ENCODE assay signal across 19 cellular contexts in genomic region chr9:71250626-71251025, GRCh38.
"Had no signal": no experiment of that assay in that cellular context is flagged by ENCODE, and none has a peak within 500 bp of the region (broad histone marks: within the 10 kb centered on the region; RNA-seq: fewer than 3 reads in every experiment).

No MANE protein-coding gene starts in this region.

- H3K4me3 ChIP-seq: body of pancreas, lower lobe of right lung, right atrium auricular region, suprapubic skin had no signal

- H3K27me3 ChIP-seq: body of pancreas, right atrium auricular region, suprapubic skin had no signal

- H3K9me3 ChIP-seq: body of pancreas, lower lobe of right lung, right atrium auricular region, suprapubic skin had no signal

- H3K36me3 ChIP-seq: lower lobe of right lung, right atrium auricular region, suprapubic skin had no signal

- ATAC-seq: body of pancreas; left colon; lower lobe of right lung; natural killer cell treated with Interleukin-12 subunit alpha and Interleukin-12 subunit beta and Interleukin-15 and Interleukin-18, amount 100 ng/mL, for 72 hours had no signal

- H3K27ac ChIP-seq: body of pancreas, epithelial cell of prostate, lower lobe of right lung, right atrium auricular region, suprapubic skin, VCaP had no signal

- DNase-seq: activated CD4-positive, alpha-beta T cell treated with anti-CD3 and anti-CD28 coated beads, Interleukin-2, amount 50 U/mL, for 4 hours; activated gamma-delta T cell treated with Interleukin-2 at 50 U/mL for 16 hours; body of pancreas; foreskin fibroblast; hippocampal formation; islet precursor cell; left colon; lower lobe of right lung; SW 1271; T-helper 2 cell had no signal

- H3K4me3 Mint-ChIP-seq: activated naive CD8-positive, alpha-beta T cell; natural killer cell treated with Interleukin-12 subunit alpha and Interleukin-12 subunit beta and Interleukin-15 and Interleukin-18, amount 100 ng/mL, for 72 hours; stimulated activated naive CD8-positive, alpha-beta T cell treated with anti-CD3 and anti-CD28 coated beads, Interleukin-15, Interleukin-2, amounts not matched to agents 100 ng/mL and 50 ng/mL, for 24 hours; type B pancreatic cell had no signal

- H3K36me3 Mint-ChIP-seq: activated naive CD8-positive, alpha-beta T cell; natural killer cell treated with Interleukin-12 subunit alpha and Interleukin-12 subunit beta and Interleukin-15 and Interleukin-18, amount 100 ng/mL, for 72 hours; type B pancreatic cell had no signal

- H3K9me3 Mint-ChIP-seq: natural killer cell treated with Interleukin-12 subunit alpha and Interleukin-12 subunit beta and Interleukin-15 and Interleukin-18, amount 100 ng/mL, for 72 hours; stimulated activated naive CD8-positive, alpha-beta T cell treated with anti-CD3 and anti-CD28 coated beads, Interleukin-15, Interleukin-2, amounts not matched to agents 100 ng/mL and 50 ng/mL, for 24 hours; type B pancreatic cell had no signal

- H3K27me3 Mint-ChIP-seq: progenitor cell of endocrine pancreas had no signal

- H3K4me1 ChIP-seq: body of pancreas, lower lobe of right lung, right atrium auricular region, suprapubic skin had no signal

- H3K27ac Mint-ChIP-seq: activated naive CD8-positive, alpha-beta T cell; natural killer cell treated with Interleukin-12 subunit alpha and Interleukin-12 subunit beta and Interleukin-15 and Interleukin-18, amount 100 ng/mL, for 72 hours; progenitor cell of endocrine pancreas; stimulated activated naive CD8-positive, alpha-beta T cell treated with anti-CD3 and anti-CD28 coated beads, Interleukin-15, Interleukin-2, amounts not matched to agents 100 ng/mL and 50 ng/mL, for 24 hours; type B pancreatic cell had no signal
